In the genomic region with DNA sequence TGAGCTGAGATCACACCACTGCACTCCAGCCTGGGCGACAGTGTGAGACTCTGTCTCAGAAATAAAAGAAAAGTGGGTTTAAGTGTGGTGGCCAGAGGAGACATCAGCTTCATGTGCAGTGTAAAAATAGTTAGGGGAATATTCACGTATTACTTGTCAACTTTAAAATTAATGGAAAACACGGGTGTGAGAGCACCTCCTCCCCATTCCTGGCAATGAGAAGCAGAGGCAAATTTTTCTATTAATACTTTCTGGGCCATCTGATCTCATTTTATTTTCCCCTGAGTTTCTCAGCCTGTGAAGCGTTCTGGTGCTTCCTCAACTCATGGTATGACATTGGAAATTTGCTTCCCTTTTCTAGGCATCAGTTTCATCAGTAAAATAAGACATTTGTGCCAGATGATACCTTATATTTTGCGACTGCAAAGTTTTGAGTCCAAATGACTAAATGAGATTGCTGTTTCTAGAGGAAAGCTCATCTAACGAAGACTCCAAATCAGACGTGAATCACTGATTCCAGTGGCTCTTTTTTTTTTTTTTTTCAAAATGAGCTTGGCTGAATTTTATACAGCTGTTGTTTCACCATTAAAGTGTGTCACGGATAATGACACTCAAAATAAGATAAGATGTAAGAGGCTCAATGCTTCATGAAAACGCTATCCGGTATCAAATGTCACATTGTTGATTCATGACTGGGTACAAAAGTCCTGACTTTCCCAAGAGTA, we compare ENCODE assay signal across 16 cellular contexts.
DNase-seq lines count a peak whose midpoint lies in the region; ATAC-seq and TF ChIP-seq lines count a peak whose summit lies in the region.
"Had no signal": no experiment of that assay in that cellular context is flagged by ENCODE, and none has a peak within 500 bp of the region (broad histone marks: within the 10 kb centered on the region; RNA-seq: fewer than 3 reads in every experiment).

No MANE protein-coding gene starts in this region.

- DNase-seq in AG09309 (ENCODE audit: low read depth): peak; percentile 64
- peak; percentile 61 for DNase-seq in H4 (ENCODE audit: low spot score)
- peak; percentile 12 to 22 for DNase-seq in cardiac fibroblast (ENCODE audit: low read depth in 2 of 2)
- peak; percentile 12 for DNase-seq in islet precursor cell
- no peak for DNase-seq in effector memory CD4-positive, alpha-beta T cell
- DNase-seq in NCI-H446 treated with DMSO at 0.1 percent for 48 hours (lab: John Stamatoyannopoulos, UW): no peak
- no peak for DNase-seq in NCI-H2107 treated with DMSO at 0.1 percent for 48 hours (lab: John Stamatoyannopoulos, UW; ENCODE audit: unreplicated experiment)
- DNase-seq: activated CD4-positive, alpha-beta T cell treated with anti-CD3 and anti-CD28 coated beads for 36 hours; CD4-positive, alpha-beta T cell; effector CD8-positive, alpha-beta T cell; glutamatergic neuron; NCI-H1694; nephron progenitor cell; stimulated activated CD4-positive, alpha-beta T cell treated with anti-CD3 and anti-CD28 coated beads, Interleukin-1b, Interleukin-23, amount 100 ng/mL, for 48 hours had no signal

- H3K4me3 ChIP-seq in AG09309 (ENCODE audit: control insufficient read depth, low read depth, low read length) (no peak overlapping the region), cardiac fibroblast (replicated peaks in 1 of 2; ENCODE audit: low read depth in 2 of 2, low read length in 2 of 2) (no peak overlapping the region)
- H3K4me3 ChIP-seq in effector memory CD4-positive, alpha-beta T cell (ENCODE audit: insufficient read depth, low read depth, low read length, poor library complexity, severe bottlenecking): no peak overlapping the region

- no peak overlapping the region for H3K27ac ChIP-seq in effector memory CD4-positive, alpha-beta T cell (ENCODE audit: insufficient read depth, low read length, poor library complexity, severe bottlenecking)

- H3K4me1 ChIP-seq in effector memory CD4-positive, alpha-beta T cell (ENCODE audit: control insufficient read depth, insufficient read depth, low read length, poor library complexity, severe bottlenecking): no peaks in the 10 kb centered on the region

- no peak for TF ChIP-seq CTCF in AG09309 (IDR thresholded peaks at IDR 0.05; ENCODE audit: control insufficient read depth, insufficient read depth, low read depth, low read length, missing control alignments)
- TF ChIP-seq CTCF in cardiac fibroblast (IDR thresholded peaks at IDR 0.05; ENCODE audit: low read depth, low read length): no peak

- no peak for ATAC-seq in GM18861 (IDR thresholded peaks at IDR 0.05; ENCODE audit: unreplicated experiment)
- ATAC-seq: activated CD4-positive, alpha-beta T cell treated with anti-CD3 and anti-CD28 coated beads for 36 hours; activated naive CD4-positive, alpha-beta T cell treated with anti-CD3 and anti-CD28 coated beads, Interleukin-2, amount 50 U/mL, for 72 hours had no signal

- H3K27me3 ChIP-seq in effector memory CD4-positive, alpha-beta T cell (replicated peaks; ENCODE audit: control insufficient read depth, insufficient read depth, low read length, poor library complexity, severe bottlenecking): no peaks in the 10 kb centered on the region

- no peaks in the 10 kb centered on the region for H3K36me3 ChIP-seq in effector memory CD4-positive, alpha-beta T cell (ENCODE audit: control insufficient read depth, insufficient read depth, low read length)

- no peaks in the 10 kb centered on the region for H3K9me3 ChIP-seq in effector memory CD4-positive, alpha-beta T cell (ENCODE audit: control insufficient read depth, low read length)

Comparison
In these comparisons a context has a peak if more than half of its experiments do, and no peak if none do; other contexts are left out.
1. DNase-seq: peak in AG09309 (single experiment), H4 (single experiment), cardiac fibroblast (2 of 2) and islet precursor cell (single experiment); none in effector memory CD4-positive, alpha-beta T cell (0 of 3), NCI-H446 treated with DMSO at 0.1 percent for 48 hours (single experiment) and NCI-H2107 treated with DMSO at 0.1 percent for 48 hours (single experiment).